In genomic region chr12:132629330-132629729, GRCh38 we compare ENCODE assay signal across 31 cellular contexts. TPM values are rescaled to one million over a fixed set of nuclear protein-coding genes. Genes with fewer than 3 reads are reported as not detected.
"Had no signal": no experiment of that assay in that cellular context is flagged by ENCODE, and none has a peak within 500 bp of the region (broad histone marks: within the 10 kb centered on the region; RNA-seq: fewer than 3 reads in every experiment).

No MANE protein-coding gene starts in this region.

- FAIRE-seq: bronchial epithelial cell, TTC549 had no signal

- H3K27ac ChIP-seq: ascending aorta, cardiac muscle cell, VCaP had no signal

- H3K4me1 ChIP-seq: ascending aorta had no signal

- H3K27me3 ChIP-seq: ascending aorta, cardiac muscle cell had no signal

- H3K9me3 ChIP-seq: ascending aorta had no signal

- DNase-seq: activated B cell treated with CpG ODN at 0.5 μM for 24 hours; activated CD4-positive, alpha-beta memory T cell treated with anti-CD3 and anti-CD28 coated beads, Interleukin-2, amount 10 ng/mL, durations not matched to agents 7 days and 5 days; activated CD4-positive, alpha-beta T cell treated with anti-CD3 and anti-CD28 coated beads for 4 hours; activated CD4-positive, alpha-beta T cell treated with anti-CD3 and anti-CD28 coated beads, Interleukin-2, amount 10 ng/mL, durations not matched to agents 7 days and 5 days; activated CD4-positive, alpha-beta T cell treated with anti-CD3 and anti-CD28 coated beads, Interleukin-2, amount 50 U/mL, for 48 hours; activated CD4-positive, CD25-positive, alpha-beta regulatory T cell treated with anti-CD3 and anti-CD28 coated beads, Interleukin-2, amount 50 U/mL, for 72 hours; activated CD8-positive, alpha-beta memory T cell treated with anti-CD3 and anti-CD28 coated beads for 24 hours; activated CD8-positive, alpha-beta memory T cell treated with anti-CD3 and anti-CD28 coated beads, Interleukin-2, amount 10 ng/mL, durations not matched to agents 7 days and 5 days; activated CD8-positive, alpha-beta memory T cell treated with anti-CD3 and anti-CD28 coated beads, Interleukin-2, amount 50 U/mL, for 48 hours; activated CD8-positive, alpha-beta T cell treated with anti-CD3 and anti-CD28 coated beads, Interleukin-2, amount 10 ng/mL, durations not matched to agents 7 days and 5 days; activated effector memory CD4-positive, alpha-beta T cell treated with Interleukin-2 at 50 U/mL for 16 hours; activated gamma-delta T cell; activated naive CD4-positive, alpha-beta T cell treated with anti-CD3 and anti-CD28 coated beads, Interleukin-2, amount 10 ng/mL, durations not matched to agents 7 days and 5 days; activated naive CD4-positive, alpha-beta T cell treated with Interleukin-2 at 50 U/mL for 16 hours; activated naive CD8-positive, alpha-beta T cell treated with anti-CD3 and anti-CD28 coated beads, Interleukin-2, amount 10 ng/mL, durations not matched to agents 7 days and 5 days; activated naive CD8-positive, alpha-beta T cell treated with anti-CD3 and anti-CD28 coated beads, Interleukin-2, amount 50 U/mL, for 24 hours; activated T-cell treated with anti-CD3 and anti-CD28 coated beads, Interleukin-2, amount 50 U/mL, for 24 hours; activated T-cell treated with anti-CD3 and anti-CD28 coated beads, Interleukin-2, amount 50 U/mL, for 48 hours; amygdala; anterior cingulate cortex; caudate nucleus; cerebellar nuclear complex; T-helper 1 cell; T-helper 2 cell; T-helper 9 cell had no signal

- ATAC-seq: activated CD8-positive, alpha-beta memory T cell treated with anti-CD3 and anti-CD28 coated beads, Interleukin-2, amount 10 ng/mL, durations not matched to agents 7 days and 5 days; activated CD8-positive, alpha-beta T cell treated with anti-CD3 and anti-CD28 coated beads, Interleukin-2, amount 10 ng/mL, durations not matched to agents 7 days and 5 days; activated naive CD8-positive, alpha-beta T cell treated with anti-CD3 and anti-CD28 coated beads, Interleukin-2, amount 50 U/mL, for 24 hours had no signal

- H3K4me3 ChIP-seq: ascending aorta, cardiac muscle cell had no signal

RNA-seq across cellular contexts. Expression of gene P2RX2, which starts 10.8 kb away (rescaled TPM):
- total RNA-seq: activated B cell treated with CpG ODN at 0.5 μM for 24 hours; activated CD4-positive, alpha-beta memory T cell treated with anti-CD3 and anti-CD28 coated beads, Interleukin-2, amount 10 ng/mL, durations not matched to agents 7 days and 5 days; activated CD4-positive, alpha-beta T cell treated with anti-CD3 and anti-CD28 coated beads, Interleukin-2, amount 10 ng/mL, durations not matched to agents 7 days and 5 days; activated CD8-positive, alpha-beta memory T cell treated with anti-CD3 and anti-CD28 coated beads, Interleukin-2, amount 10 ng/mL, durations not matched to agents 7 days and 5 days; activated CD8-positive, alpha-beta T cell treated with anti-CD3 and anti-CD28 coated beads, Interleukin-2, amount 10 ng/mL, durations not matched to agents 7 days and 5 days; activated naive CD8-positive, alpha-beta T cell treated with anti-CD3 and anti-CD28 coated beads, Interleukin-2, amount 10 ng/mL, durations not matched to agents 7 days and 5 days; activated T-helper 2 cell treated with anti-CD3 and anti-CD28 coated beads, Interferon-gamma antibody, Interleukin-2, Interleukin-4, amounts not matched to agents 10 μg/mL and 5 μg/mL and 100 μg/mL, durations not matched to agents 14 hours and 24 hours and 36 hours; ascending aorta; bronchial epithelial cell; cardiac muscle cell had no signal
- polyA plus RNA-seq: cardiac muscle cell had no signal

RNA-seq across cellular contexts. Expression of gene LRCOL1, which starts 18.9 kb away (rescaled TPM):
- total RNA-seq: activated B cell treated with CpG ODN at 0.5 μM for 24 hours; activated CD4-positive, alpha-beta memory T cell treated with anti-CD3 and anti-CD28 coated beads, Interleukin-2, amount 10 ng/mL, durations not matched to agents 7 days and 5 days; activated CD4-positive, alpha-beta T cell treated with anti-CD3 and anti-CD28 coated beads, Interleukin-2, amount 10 ng/mL, durations not matched to agents 7 days and 5 days; activated CD8-positive, alpha-beta memory T cell treated with anti-CD3 and anti-CD28 coated beads, Interleukin-2, amount 10 ng/mL, durations not matched to agents 7 days and 5 days; activated CD8-positive, alpha-beta T cell treated with anti-CD3 and anti-CD28 coated beads, Interleukin-2, amount 10 ng/mL, durations not matched to agents 7 days and 5 days; activated naive CD8-positive, alpha-beta T cell treated with anti-CD3 and anti-CD28 coated beads, Interleukin-2, amount 10 ng/mL, durations not matched to agents 7 days and 5 days; activated T-helper 2 cell treated with anti-CD3 and anti-CD28 coated beads, Interferon-gamma antibody, Interleukin-2, Interleukin-4, amounts not matched to agents 10 μg/mL and 5 μg/mL and 100 μg/mL, durations not matched to agents 14 hours and 24 hours and 36 hours; ascending aorta; bronchial epithelial cell; cardiac muscle cell had no signal
- polyA plus RNA-seq: cardiac muscle cell had no signal
